In the genomic region with DNA sequence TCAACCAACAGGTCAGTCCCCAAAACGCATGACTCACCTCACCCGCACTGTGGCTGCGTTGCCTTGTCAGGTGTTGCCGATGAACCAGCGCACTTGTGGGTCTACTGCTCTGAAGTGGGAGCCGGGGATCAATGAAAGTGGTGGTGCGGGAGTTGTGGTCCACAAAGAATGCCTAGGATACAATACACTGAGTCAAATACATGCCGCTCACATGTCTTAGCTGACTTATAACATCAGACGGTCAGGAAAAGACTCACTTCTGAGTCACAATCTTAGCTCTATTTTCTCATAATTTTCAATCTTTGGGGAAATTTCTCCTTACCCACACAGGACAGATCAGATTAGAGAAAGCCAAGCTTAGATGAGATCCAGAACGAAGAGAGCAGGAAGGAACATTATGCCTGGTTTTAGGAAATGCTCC, we compare ENCODE assay signal across 9 cellular contexts.
DNase-seq lines count a peak whose midpoint lies in the region; ATAC-seq and TF ChIP-seq lines count a peak whose summit lies in the region.
"Had no signal": no experiment of that assay in that cellular context is flagged by ENCODE, and none has a peak within 500 bp of the region (broad histone marks: within the 10 kb centered on the region; RNA-seq: fewer than 3 reads in every experiment).

No MANE protein-coding gene starts in this region.

- no peaks in the 10 kb centered on the region for H3K36me3 ChIP-seq in ascending aorta
- H3K36me3 ChIP-seq in left ventricle myocardium inferior: no peaks in the 10 kb centered on the region

- H3K9me3 ChIP-seq in ascending aorta: no peaks in the 10 kb centered on the region
- H3K9me3 ChIP-seq in left ventricle myocardium inferior (replicated peaks): no peaks in the 10 kb centered on the region

- H3K27me3 ChIP-seq in ascending aorta (no peaks in the 10 kb centered on the region), left ventricle myocardium inferior (ENCODE audit: low read depth) (no peaks in the 10 kb centered on the region)

- DNase-seq in ELR (ENCODE audit: low read depth) (peak; percentile 97), ascending aorta (ENCODE audit: low spot score in 2 of 2) (no peak), left ventricle myocardium inferior (no peak), COR-L47 (lab: John Stamatoyannopoulos, UW) (no peak)
- peak; percentile 34 for DNase-seq in central memory CD4-positive, alpha-beta T cell
- DNase-seq in stimulated activated CD4-positive, alpha-beta T cell treated with anti-CD3 and anti-CD28 coated beads, Interleukin-12 subunit alpha, Interleukin-12 subunit beta, amount 100 ng/mL, for 48 hours (ENCODE audit: low read depth in 2 of 3, low spot score in 1 of 3): peak in 2 of 3 donors; percentile 46 to 69
- DNase-seq: NCI-H345 had no signal

- H3K4me1 ChIP-seq in ascending aorta (peaks cover 0 to 18% of the 10 kb centered on the region in 2 donors), left ventricle myocardium inferior (peaks cover 38% of the 10 kb centered on the region)

- intact Hi-C loops in ascending aorta (cut with DNase I): no loop called here
- intact Hi-C loops in left ventricle myocardium inferior (cut with micrococcal nuclease): no loop called here

- H3K27ac ChIP-seq in ascending aorta (no peak overlapping the region), left ventricle myocardium inferior (replicated peaks) (no peak overlapping the region)

- TF ChIP-seq CTCF in ascending aorta (IDR thresholded peaks at IDR 0.05): no peak
- no peak for TF ChIP-seq CTCF in left ventricle myocardium inferior (IDR thresholded peaks at IDR 0.05; ENCODE audit: borderline replicate concordance)

- H3K4me3 ChIP-seq in ascending aorta (no peak overlapping the region), left ventricle myocardium inferior (no peak overlapping the region)

- peak; percentile 59 to 62 for ATAC-seq in activated CD4-positive, CD25-positive, alpha-beta regulatory T cell treated with anti-CD3 and anti-CD28 coated beads, Interleukin-2, amount 50 U/mL, for 24 hours
- no peak for ATAC-seq in GM18858 (IDR thresholded peaks at IDR 0.05; ENCODE audit: unreplicated experiment)

Comparison
In these comparisons a context has a peak if more than half of its experiments do, and no peak if none do; other contexts are left out.
1. DNase-seq: peak in ELR (single experiment), central memory CD4-positive, alpha-beta T cell (single experiment) and stimulated activated CD4-positive, alpha-beta T cell treated with anti-CD3 and anti-CD28 coated beads, Interleukin-12 subunit alpha, Interleukin-12 subunit beta, amount 100 ng/mL, for 48 hours (2 of 3); none in ascending aorta (0 of 2), left ventricle myocardium inferior (single experiment) and COR-L47 (single experiment).